Comparison of ENCODE assay signal across 11 cellular contexts in genomic region chr1:170924666-170925065, GRCh38. TPM values are rescaled to one million over a fixed set of nuclear protein-coding genes. Genes with fewer than 3 reads are reported as not detected.
"Had no signal": no experiment of that assay in that cellular context is flagged by ENCODE, and none has a peak within 500 bp of the region (broad histone marks: within the 10 kb centered on the region; RNA-seq: fewer than 3 reads in every experiment).

No MANE protein-coding gene starts in this region.

RNA-seq across cellular contexts. Expression of gene MROH9, which starts 10.7 kb away (rescaled TPM):
- total RNA-seq: epithelial cell of proximal tubule; esophagus squamous epithelium; kidney epithelial cell; liver; lung microvascular endothelial cell; mesenteric fat pad; naive thymus-derived CD4-positive, alpha-beta T cell; psoas muscle; stomach; urinary bladder had no signal
- polyA plus RNA-seq: liver; naive thymus-derived CD4-positive, alpha-beta T cell; psoas muscle; small intestine; stomach; urinary bladder had no signal
